In the genomic region with DNA sequence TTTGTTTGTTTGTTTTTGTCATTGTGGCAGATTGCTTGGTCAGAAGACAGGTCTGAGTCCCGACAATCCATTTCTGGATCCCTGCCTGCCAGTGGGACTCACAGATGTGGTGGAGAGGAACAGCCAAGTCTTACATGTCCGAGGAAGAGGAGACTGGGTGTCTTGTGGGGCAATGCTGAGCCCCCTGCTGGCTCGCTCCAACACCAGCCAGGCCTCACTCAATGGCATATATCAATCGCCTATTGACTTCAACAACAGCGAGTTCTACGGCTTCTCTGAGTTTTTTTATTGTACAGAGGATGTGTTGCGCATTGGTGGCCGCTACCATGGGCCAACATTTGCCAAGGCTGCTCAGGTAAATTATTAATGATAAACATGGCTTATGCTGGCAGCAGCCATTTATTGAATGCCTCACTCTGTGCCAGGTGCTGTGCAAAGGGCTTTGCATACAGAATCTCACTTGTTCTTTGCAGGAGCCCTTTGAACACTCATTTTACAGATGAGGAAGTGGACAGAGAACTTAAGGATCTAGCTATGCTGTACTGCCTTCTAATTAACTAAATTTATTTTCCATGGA, we compare ENCODE assay signal across 17 cellular contexts. TPM values are rescaled to one million over a fixed set of nuclear protein-coding genes. Genes with fewer than 3 reads are reported as not detected.
DNase-seq lines count a peak whose midpoint lies in the region; ATAC-seq and TF ChIP-seq lines count a peak whose summit lies in the region.
"Had no signal": no experiment of that assay in that cellular context is flagged by ENCODE, and none has a peak within 500 bp of the region (broad histone marks: within the 10 kb centered on the region; RNA-seq: fewer than 3 reads in every experiment).

No MANE protein-coding gene starts in this region.

- H3K4me3 ChIP-seq in WERI-Rb-1 (ENCODE audit: low read depth, low read length): no peak overlapping the region
- H3K4me3 ChIP-seq: colonic mucosa had no signal

- TF ChIP-seq CTCF in HFFc6 (IDR thresholded peaks at IDR 0.05) (peak; percentile 27; the same call in 1 of the 2 replicates), WERI-Rb-1 (IDR thresholded peaks at IDR 0.05; ENCODE audit: low read depth, low read length) (peak; percentile 46; the same call in 1 of the 2 replicates)

- H3K27me3 Mint-ChIP-seq in HFFc6 (ENCODE audit: insufficient read depth): peaks cover 3% of the 10 kb centered on the region; the same call in 1 of the 2 replicates

- no peaks in the 10 kb centered on the region for H3K9me3 ChIP-seq in WERI-Rb-1 (ENCODE audit: severe bottlenecking)
- H3K9me3 ChIP-seq: colonic mucosa had no signal

- no peaks in the 10 kb centered on the region for H3K27me3 ChIP-seq in WERI-Rb-1 (ENCODE audit: insufficient read depth, low read depth, severe bottlenecking)
- H3K27me3 ChIP-seq: colonic mucosa had no signal

- H3K4me3 Mint-ChIP-seq in HFFc6: no peak overlapping the region
- H3K4me3 Mint-ChIP-seq: T-helper 1 cell treated with Interleukin-12 subunit alpha and Interleukin-12 subunit beta and Interleukin-4 antibody, amounts not matched to agents 30 μg/mL and 1 μg/mL, for 36 hours had no signal

- peak; percentile 84 for ATAC-seq in left lobe of liver
- ATAC-seq: sciatic nerve had no signal

- H3K36me3 ChIP-seq in WERI-Rb-1: peaks cover 60% of the 10 kb centered on the region

- peaks cover 38% of the 10 kb centered on the region for H3K4me1 Mint-ChIP-seq in HFFc6 (ENCODE audit: low read depth)

- peak; percentile 22 for DNase-seq in ELF-1 (ENCODE audit: low read depth, low spot score)
- no peak for DNase-seq in HFFc6
- DNase-seq in WERI-Rb-1: no peak
- peak; percentile 68 for DNase-seq in left lobe of liver (ENCODE audit: low spot score)
- DNase-seq in DMS 273 (lab: John Stamatoyannopoulos, UW; ENCODE audit: unreplicated experiment): no peak
- DNase-seq in NCI-H226: no peak
- DNase-seq in cerebellar nuclear complex (lab: John Stamatoyannopoulos, UW): no peak
- DNase-seq in GM03348 (ENCODE audit: low spot score): no peak
- DNase-seq: activated T-cell treated with anti-CD3 and anti-CD28 coated beads, Interleukin-2, amount 50 U/mL, for 1 hour; C1 segment of cervical spinal cord; colonic mucosa; GDM1; MM.1S; OCI-M1; stimulated activated naive CD4-positive, alpha-beta T cell had no signal

- peaks cover 62% of the 10 kb centered on the region for H3K36me3 Mint-ChIP-seq in HFFc6 (ENCODE audit: low read depth)

- H3K9me3 Mint-ChIP-seq in HFFc6: no peaks in the 10 kb centered on the region
- H3K9me3 Mint-ChIP-seq: T-helper 1 cell treated with Interleukin-12 subunit alpha and Interleukin-12 subunit beta and Interleukin-4 antibody, amounts not matched to agents 30 μg/mL and 1 μg/mL, for 36 hours had no signal

- no peak overlapping the region for H3K27ac ChIP-seq in WERI-Rb-1
- H3K27ac ChIP-seq: colonic mucosa had no signal

- no peak overlapping the region for H3K27ac Mint-ChIP-seq in HFFc6
- H3K27ac Mint-ChIP-seq: T-helper 1 cell treated with Interleukin-12 subunit alpha and Interleukin-12 subunit beta and Interleukin-4 antibody, amounts not matched to agents 30 μg/mL and 1 μg/mL, for 36 hours had no signal

RNA-seq across cellular contexts. Expression of a gene that starts 33.3 kb away (rescaled TPM):
- 10 to 100 TPM; 36.7 to 42.1 (median 38.7) TPM for total RNA-seq in HFFc6 (2021; fragmentation: NEBNext Ultra II Directional; extraction: Animal tissue kit (Norgen Biotek cat#: 25700))
- 22.1 TPM for total RNA-seq in left lobe of liver

RNA-seq across cellular contexts. Expression of a gene that starts 33.4 kb away (rescaled TPM):
- 10 to 100 TPM; 11.2 to 15.2 (median 12.4) TPM for total RNA-seq in HFFc6 (2021; fragmentation: NEBNext Ultra II Directional; extraction: Animal tissue kit (Norgen Biotek cat#: 25700))
- 15.9 TPM for total RNA-seq in left lobe of liver

RNA-seq across cellular contexts. Expression of a gene that starts 39.3 kb away (rescaled TPM):
- total RNA-seq in HFFc6 (2021; fragmentation: NEBNext Ultra II Directional; extraction: Animal tissue kit (Norgen Biotek cat#: 25700)): 10 to 100 TPM; 11.1 to 17.0 (median 13.6) TPM
- total RNA-seq in left lobe of liver: 9.8 TPM

Comparison
In these comparisons a context has a peak if more than half of its experiments do, and no peak if none do; other contexts are left out.
1. DNase-seq: peak in ELF-1 (single experiment) and left lobe of liver (single experiment); none in HFFc6 (single experiment), WERI-Rb-1 (single experiment), DMS 273 (single experiment), NCI-H226 (single experiment), cerebellar nuclear complex (0 of 2) and GM03348 (single experiment).